Comparison of ENCODE assay signal across 8 cellular contexts in genomic region chr13:37059136-37059847, GRCh38. TPM values are rescaled to one million over a fixed set of nuclear protein-coding genes. Genes with fewer than 3 reads are reported as not detected.
DNase-seq lines count a peak whose midpoint lies in the region; ATAC-seq and TF ChIP-seq lines count a peak whose summit lies in the region.

Gene SUPT20H (minus strand): TSS chr13:37059688. CDS start chr13:37051490, 8,198 bp downstream.

- intact Hi-C loops in adrenal gland (cut with DNase I) (no loop called here), heart left ventricle (cut with DNase I) (loop anchor here in 1 of 10 donors (5.0 kb wide), 1 partner anchor 62 kb away; the partner anchor contains the start of gene ALG5), posterior cingulate gyrus (cut with DNase I) (loop anchor here (2.0 to 5.0 kb wide), 2 partner anchors 57 to 238 kb away; partner anchors contain the start of gene EXOSC8)

- H3K4me3 Mint-ChIP-seq in type B pancreatic cell: peak within 1 kb of the TSS; percentile 97

- H3K9me3 ChIP-seq in adrenal gland (replicated peaks in 1 of 3): no peaks in the 10 kb centered on the region
- H3K9me3 ChIP-seq in heart left ventricle: peaks cover 0 to 6% (median 0%) of the 10 kb centered on the region in 12 donors

- H3K4me3 ChIP-seq in adrenal gland: peak within 1 kb of the TSS; percentile 18 to 83 (median 66)
- H3K4me3 ChIP-seq in heart left ventricle: peak within 1 kb of the TSS; percentile 66 to 97 (median 86)

- H3K9me3 Mint-ChIP-seq in type B pancreatic cell: no peaks in the 10 kb centered on the region

- H3K27ac ChIP-seq in adrenal gland (peak within 1 kb of the TSS; percentile 73 to 97 (median 90)), heart left ventricle (peak within 1 kb of the TSS; percentile 75 to 96 (median 92))

- H3K4me1 Mint-ChIP-seq in type B pancreatic cell (ENCODE audit: unreplicated experiment): peaks cover 10% of the 10 kb centered on the region

- in situ Hi-C loops in GM13977 (cut with MboI; ENCODE audit: low pct_unique_long_range_greater_than_20kb, low sequenced_read_pairs, unreplicated experiment): no loop called here

- H3K27me3 ChIP-seq in adrenal gland (no peaks in the 10 kb centered on the region), heart left ventricle (no peaks in the 10 kb centered on the region)

- H3K27ac Mint-ChIP-seq in type B pancreatic cell: peak within 1 kb of the TSS; percentile 98

- TF ChIP-seq CTCF in GM13977 (IDR thresholded peaks at IDR 0.05; ENCODE audit: extremely low read depth, insufficient read depth, missing control alignments) (peak; percentile 9), adrenal gland (IDR thresholded peaks at IDR 0.05) (peak in 1 of 6 experiments; percentile 7), heart left ventricle (IDR thresholded peaks at IDR 0.05) (peak in 1 of 12 donors; percentile 9), type B pancreatic cell (conservative IDR thresholded peaks at IDR 0.05) (peak; percentile 25)

- H3K27me3 Mint-ChIP-seq in type B pancreatic cell: no peaks in the 10 kb centered on the region

- 0 to 1% (median 1%) methylated on average over 6 to 63 of the region's 63 CpGs for WGBS in adrenal gland, 4 donors
- 0 to 2% (median 0%) methylated on average over 39 to 63 of the region's 63 CpGs for WGBS in heart left ventricle, 4 donors

- TF ChIP-seq POLR2A in adrenal gland (IDR thresholded peaks at IDR 0.05) (peak; percentile 75 to 92), heart left ventricle (IDR thresholded peaks at IDR 0.05) (peak in 1 of 2 donors; percentile 86)

- H3K36me3 Mint-ChIP-seq in type B pancreatic cell: peaks cover 16% of the 10 kb centered on the region

- ATAC-seq in HG02852 (IDR thresholded peaks at IDR 0.05; ENCODE audit: unreplicated experiment) (peak; percentile 97), heart left ventricle (peak; percentile 95 to 100 (median 99))

- H3K4me1 ChIP-seq in adrenal gland (replicated peaks in 1 of 2) (peaks cover 0 to 21% of the 10 kb centered on the region in 2 donors), heart left ventricle (peaks cover 0 to 24% (median 14%) of the 10 kb centered on the region in 12 donors)

- H3K36me3 ChIP-seq in adrenal gland (replicated peaks in 1 of 2) (no peaks in the 10 kb centered on the region), heart left ventricle (peaks cover 0 to 5% (median 0%) of the 10 kb centered on the region in 9 donors)

- DNase-seq in GM13977 (ENCODE audit: low spot score) (peak; percentile 92), NCI-H146 treated with DMSO at 0.1 percent for 48 hours (lab: John Stamatoyannopoulos, UW; ENCODE audit: unreplicated experiment) (peak; percentile 63), T-helper 1 cell (peak; percentile 89 to 94 (median 91)), adrenal gland (peak; percentile 92 to 96 (median 94)), heart left ventricle (peak; percentile 94 to 97 (median 95)), posterior cingulate gyrus (peak; percentile 86 to 99 (median 94)), type B pancreatic cell (ENCODE audit: extremely low spot score, unreplicated experiment) (peak; percentile 94)

RNA-seq across cellular contexts. Expression of gene SUPT20H, which starts in this region (rescaled TPM):
- total RNA-seq in adrenal gland (10 to 100 TPM; 17.9 to 55.2 (median 40.4) TPM), heart left ventricle (10 to 100 TPM; 19.0 to 32.8 (median 26.5) TPM), type B pancreatic cell (ENCODE audit: low replicate concordance) (69.9 and 91.0 TPM in 2 replicates)
- polyA plus RNA-seq in adrenal gland (10 to 100 TPM; 35.3 to 51.3 (median 44.9) TPM), heart left ventricle (10 to 100 TPM; 18.0 to 18.1 TPM)

Comparison
In these comparisons a context has a peak if more than half of its experiments do, and no peak if none do; other contexts are left out.
1. Peak in every context shown above with its lines: DNase-seq, ATAC-seq, H3K4me3 ChIP-seq and H3K27ac ChIP-seq.